In the genomic region with DNA sequence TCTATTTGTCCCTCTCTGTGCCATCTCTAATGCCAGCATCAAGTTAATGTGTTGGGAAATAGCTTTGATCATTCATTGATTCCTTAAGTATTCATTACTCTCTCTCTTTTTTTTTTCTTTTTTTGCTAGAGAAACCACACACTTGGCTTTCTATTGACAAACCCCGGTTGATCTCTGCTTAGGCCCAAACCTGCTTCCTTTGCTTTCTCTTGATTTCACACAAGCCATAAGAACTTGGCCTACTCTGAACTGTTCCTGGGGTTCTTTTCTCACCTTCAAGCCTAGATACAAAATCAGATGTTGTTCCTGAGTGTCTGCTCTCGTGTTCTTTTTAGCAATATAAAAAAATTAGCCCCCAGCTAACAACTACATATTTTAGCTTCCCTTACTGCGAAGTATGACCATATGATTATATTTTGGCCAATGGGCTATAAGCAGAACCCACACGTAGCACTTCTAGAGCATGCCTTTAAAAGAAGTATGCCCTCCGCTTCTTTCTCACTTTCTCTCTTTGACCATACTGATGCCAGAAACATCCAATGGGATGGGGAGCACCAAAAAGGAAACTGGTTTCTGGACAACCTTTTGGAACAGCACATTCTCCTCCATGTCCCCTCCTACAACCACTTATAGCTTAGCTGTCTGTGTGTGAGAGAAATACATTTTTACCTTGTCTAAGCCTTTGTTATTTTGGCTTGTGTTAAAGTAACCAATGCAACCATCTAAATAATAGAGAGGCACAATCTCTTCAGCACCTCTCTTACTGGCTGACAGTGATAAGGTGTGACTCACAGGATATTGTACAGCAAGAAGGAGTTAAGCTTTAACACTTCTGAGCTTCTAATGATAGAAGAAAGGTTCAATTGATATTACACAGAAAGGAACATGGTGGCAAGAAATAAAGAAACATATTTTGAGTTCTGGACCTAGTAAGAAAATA, we compare ENCODE assay signal across 19 cellular contexts.
DNase-seq lines count a peak whose midpoint lies in the region; ATAC-seq, FAIRE-seq and TF ChIP-seq lines count a peak whose summit lies in the region.
"Had no signal": no experiment of that assay in that cellular context is flagged by ENCODE, and none has a peak within 500 bp of the region (broad histone marks: within the 10 kb centered on the region; RNA-seq: fewer than 3 reads in every experiment).

No MANE protein-coding gene starts in this region.

- POLR2A ChIA-PET in endothelial cell of umbilical vein (lab: Charles Lee) = no interaction called here

- no peaks in the 10 kb centered on the region for H3K36me3 ChIP-seq in endothelial cell of umbilical vein (ENCODE audit: control insufficient read depth in 2 of 2, extremely low read depth in 1 of 2, insufficient read depth in 2 of 2, low read length in 2 of 2)
- H3K36me3 ChIP-seq: upper lobe of right lung had no signal

- no peaks in the 10 kb centered on the region for H4K20me1 ChIP-seq in endothelial cell of umbilical vein (replicated peaks; ENCODE audit: control insufficient read depth, extremely low read depth, insufficient read depth, low read length)

- H2AFZ ChIP-seq in endothelial cell of umbilical vein (ENCODE audit: low read depth, low read length) = no peak overlapping the region

- peak overlapping the region; percentile 42 for H3K27ac Mint-ChIP-seq in activated CD8-positive, alpha-beta memory T cell treated with anti-CD3 and anti-CD28 coated beads, Interleukin-2, amount 10 ng/mL, durations not matched to agents 7 days and 5 days
- H3K27ac Mint-ChIP-seq in T-helper 2 cell treated with Interferon-gamma antibody and Interleukin-4, amounts not matched to agents 5 μg/mL and 100 μg/mL, for 36 hours = peak overlapping the region; percentile 71
- peak overlapping the region; percentile 9 for H3K27ac Mint-ChIP-seq in stimulated activated effector memory CD8-positive, alpha-beta T cell treated with anti-CD3 and anti-CD28 coated beads, Interleukin-12 subunit alpha, Interleukin-12 subunit beta, amount 100 ng/mL, for 72 hours
- H3K27ac Mint-ChIP-seq: CD14-positive monocyte had no signal

- no peaks in the 10 kb centered on the region for H3K4me1 ChIP-seq in endothelial cell of umbilical vein (ENCODE audit: control insufficient read depth, extremely low read depth, insufficient read depth, low read length)
- H3K4me1 ChIP-seq: upper lobe of right lung had no signal

- dilution Hi-C loops in endothelial cell of umbilical vein (cut with MboI; ENCODE audit: extremely low pct_ligation_motif_present, low sequenced_read_pairs) = no loop called here

- TF ChIP-seq POLR2A in endothelial cell of umbilical vein (IDR thresholded peaks at IDR 0.05; ENCODE audit: low read depth, low read length) = no peak

- no peak overlapping the region for H3K4me3 ChIP-seq in endothelial cell of umbilical vein (replicated peaks in 1 of 3; ENCODE audit: insufficient read depth in 1 of 3, low read depth in 1 of 3, low read length in 3 of 3)
- H3K4me3 ChIP-seq: lung, upper lobe of right lung had no signal

- no peaks in the 10 kb centered on the region for H3K27me3 Mint-ChIP-seq in activated CD8-positive, alpha-beta memory T cell treated with anti-CD3 and anti-CD28 coated beads, Interleukin-2, amount 10 ng/mL, durations not matched to agents 7 days and 5 days
- no peaks in the 10 kb centered on the region for H3K27me3 Mint-ChIP-seq in T-helper 2 cell treated with Interferon-gamma antibody and Interleukin-4, amounts not matched to agents 5 μg/mL and 100 μg/mL, for 36 hours (ENCODE audit: low read depth)

- no peak for FAIRE-seq in endothelial cell of umbilical vein (lab: Jason Lieb, UNC)
- FAIRE-seq: colon, frontal cortex had no signal

- no peaks in the 10 kb centered on the region for H3K9me1 ChIP-seq in endothelial cell of umbilical vein (replicated peaks; ENCODE audit: control insufficient read depth, extremely low read depth, insufficient read depth, low read length)

- no peak for TF ChIP-seq CTCF in endothelial cell of umbilical vein (IDR thresholded peaks at IDR 0.05; ENCODE audit: extremely low read depth in 1 of 2, insufficient read depth in 1 of 2, low read depth in 1 of 2, low read length in 2 of 2)

- H3K36me3 Mint-ChIP-seq in activated CD8-positive, alpha-beta memory T cell treated with anti-CD3 and anti-CD28 coated beads, Interleukin-2, amount 10 ng/mL, durations not matched to agents 7 days and 5 days = peaks cover 15% of the 10 kb centered on the region
- H3K36me3 Mint-ChIP-seq in T-helper 2 cell treated with Interferon-gamma antibody and Interleukin-4, amounts not matched to agents 5 μg/mL and 100 μg/mL, for 36 hours (ENCODE audit: low read depth) = peaks cover 3% of the 10 kb centered on the region
- H3K36me3 Mint-ChIP-seq in stimulated activated effector memory CD8-positive, alpha-beta T cell treated with anti-CD3 and anti-CD28 coated beads, Interleukin-12 subunit alpha, Interleukin-12 subunit beta, amount 100 ng/mL, for 72 hours = no peaks in the 10 kb centered on the region
- H3K36me3 Mint-ChIP-seq: CD14-positive monocyte had no signal

- H3K27ac ChIP-seq in endothelial cell of umbilical vein (ENCODE audit: insufficient read depth, low read depth, low read length) = no peak overlapping the region
- H3K27ac ChIP-seq: upper lobe of right lung had no signal

- no peak overlapping the region for H3K9ac ChIP-seq in endothelial cell of umbilical vein (replicated peaks; ENCODE audit: extremely low read depth, insufficient read depth, low read length)

- peak; percentile 61 for ATAC-seq in activated CD8-positive, alpha-beta memory T cell treated with anti-CD3 and anti-CD28 coated beads, Interleukin-2, amount 10 ng/mL, durations not matched to agents 7 days and 5 days
- peak; percentile 81 for ATAC-seq in stimulated activated effector memory CD8-positive, alpha-beta T cell treated with anti-CD3 and anti-CD28 coated beads, Interleukin-12 subunit alpha, Interleukin-12 subunit beta, amount 100 ng/mL, for 72 hours
- ATAC-seq in HG03442 (IDR thresholded peaks at IDR 0.05; ENCODE audit: unreplicated experiment) (no peak), GM18520 (IDR thresholded peaks at IDR 0.05; ENCODE audit: unreplicated experiment) (no peak)
- ATAC-seq: PC-3, upper lobe of right lung had no signal

- no peak for DNase-seq in activated CD8-positive, alpha-beta memory T cell treated with anti-CD3 and anti-CD28 coated beads, Interleukin-2, amount 10 ng/mL, durations not matched to agents 7 days and 5 days
- no peak for DNase-seq in activated CD8-positive, alpha-beta memory T cell treated with anti-CD3 and anti-CD28 coated beads for 24 hours
- DNase-seq in T-helper 2 cell treated with Interferon-gamma antibody and Interleukin-4, amounts not matched to agents 5 μg/mL and 100 μg/mL, for 36 hours (ENCODE audit: low spot score) = no peak
- DNase-seq in endothelial cell of umbilical vein (ENCODE audit: low read depth, low spot score) = peak; percentile 16
- DNase-seq in stimulated activated effector memory CD8-positive, alpha-beta T cell treated with anti-CD3 and anti-CD28 coated beads, Interleukin-12 subunit alpha, Interleukin-12 subunit beta, amount 100 ng/mL, for 72 hours (ENCODE audit: low spot score in 2 of 2) = no peak
- DNase-seq in GOT3 (lab: John Stamatoyannopoulos, UW) = no peak
- DNase-seq: activated CD8-positive, alpha-beta memory T cell treated with anti-CD3 and anti-CD28 coated beads, Interleukin-2, amount 50 U/mL, for 48 hours; anterior cingulate cortex; DND-41; NCI-H2081; NCI-H526; PC-3; upper lobe of right lung had no signal

- BruUV-seq in endothelial cell of umbilical vein (replicated peaks; lab: Mats Ljungman, UMichigan) = no TSS peak

- no peak overlapping the region for H3K4me3 Mint-ChIP-seq in activated CD8-positive, alpha-beta memory T cell treated with anti-CD3 and anti-CD28 coated beads, Interleukin-2, amount 10 ng/mL, durations not matched to agents 7 days and 5 days
- peak overlapping the region; percentile 22 for H3K4me3 Mint-ChIP-seq in T-helper 2 cell treated with Interferon-gamma antibody and Interleukin-4, amounts not matched to agents 5 μg/mL and 100 μg/mL, for 36 hours
- no peak overlapping the region for H3K4me3 Mint-ChIP-seq in stimulated activated effector memory CD8-positive, alpha-beta T cell treated with anti-CD3 and anti-CD28 coated beads, Interleukin-12 subunit alpha, Interleukin-12 subunit beta, amount 100 ng/mL, for 72 hours
- H3K4me3 Mint-ChIP-seq: CD14-positive monocyte had no signal

- CTCF ChIA-PET in activated CD8-positive, alpha-beta memory T cell treated with anti-CD3 and anti-CD28 coated beads, Interleukin-2, amount 10 ng/mL, durations not matched to agents 7 days and 5 days (lab: Charles Lee) = interaction anchor here (1.1 to 1.2 kb wide), 2 partner anchors 8 to 17 kb away, joined by 3 read pairs; no protein-coding TSS in a partner anchor
- CTCF ChIA-PET in endothelial cell of umbilical vein (lab: Charles Lee) = interaction anchor here (0.7 to 1.1 kb wide), 2 partner anchors 26 to 62 kb away, joined by 3 read pairs; no protein-coding TSS in a partner anchor

- no peak overlapping the region for H3K4me2 ChIP-seq in endothelial cell of umbilical vein (ENCODE audit: insufficient read depth, low read length)

- H3K9me3 ChIP-seq in endothelial cell of umbilical vein (replicated peaks; ENCODE audit: control insufficient read depth, insufficient read depth, low read length) = no peaks in the 10 kb centered on the region
- H3K9me3 ChIP-seq: upper lobe of right lung had no signal

- no peaks in the 10 kb centered on the region for H3K79me2 ChIP-seq in endothelial cell of umbilical vein (ENCODE audit: control insufficient read depth, insufficient read depth, low read length)

- H3K4me1 Mint-ChIP-seq in activated CD8-positive, alpha-beta memory T cell treated with anti-CD3 and anti-CD28 coated beads, Interleukin-2, amount 10 ng/mL, durations not matched to agents 7 days and 5 days = peaks cover 21% of the 10 kb centered on the region
- peaks cover 29% of the 10 kb centered on the region for H3K4me1 Mint-ChIP-seq in T-helper 2 cell treated with Interferon-gamma antibody and Interleukin-4, amounts not matched to agents 5 μg/mL and 100 μg/mL, for 36 hours (ENCODE audit: low read depth)
- peaks cover 23% of the 10 kb centered on the region for H3K4me1 Mint-ChIP-seq in stimulated activated effector memory CD8-positive, alpha-beta T cell treated with anti-CD3 and anti-CD28 coated beads, Interleukin-12 subunit alpha, Interleukin-12 subunit beta, amount 100 ng/mL, for 72 hours
- H3K4me1 Mint-ChIP-seq: CD14-positive monocyte had no signal

- no peaks in the 10 kb centered on the region for H3K27me3 ChIP-seq in endothelial cell of umbilical vein (ENCODE audit: control insufficient read depth in 2 of 2, insufficient read depth in 2 of 2, low read length in 2 of 2)
- H3K27me3 ChIP-seq: upper lobe of right lung had no signal

- intact Hi-C loops in endothelial cell of umbilical vein (cut with micrococcal nuclease) = no loop called here

- peaks cover 1% of the 10 kb centered on the region for H3K9me3 Mint-ChIP-seq in activated CD8-positive, alpha-beta memory T cell treated with anti-CD3 and anti-CD28 coated beads, Interleukin-2, amount 10 ng/mL, durations not matched to agents 7 days and 5 days (ENCODE audit: low read depth)
- no peaks in the 10 kb centered on the region for H3K9me3 Mint-ChIP-seq in T-helper 2 cell treated with Interferon-gamma antibody and Interleukin-4, amounts not matched to agents 5 μg/mL and 100 μg/mL, for 36 hours
- no peaks in the 10 kb centered on the region for H3K9me3 Mint-ChIP-seq in stimulated activated effector memory CD8-positive, alpha-beta T cell treated with anti-CD3 and anti-CD28 coated beads, Interleukin-12 subunit alpha, Interleukin-12 subunit beta, amount 100 ng/mL, for 72 hours

Comparison
In these comparisons a context has a peak if more than half of its experiments do, and no peak if none do; other contexts are left out.
1. ATAC-seq: peak in activated CD8-positive, alpha-beta memory T cell treated with anti-CD3 and anti-CD28 coated beads, Interleukin-2, amount 10 ng/mL, durations not matched to agents 7 days and 5 days (single experiment) and stimulated activated effector memory CD8-positive, alpha-beta T cell treated with anti-CD3 and anti-CD28 coated beads, Interleukin-12 subunit alpha, Interleukin-12 subunit beta, amount 100 ng/mL, for 72 hours (single experiment); none in HG03442 (single experiment) and GM18520 (single experiment).
2. H3K27ac Mint-ChIP-seq: peak in every context shown above with its lines; median percentile 71 in T-helper 2 cell treated with Interferon-gamma antibody and Interleukin-4, amounts not matched to agents 5 μg/mL and 100 μg/mL, for 36 hours; 42 in activated CD8-positive, alpha-beta memory T cell treated with anti-CD3 and anti-CD28 coated beads, Interleukin-2, amount 10 ng/mL, durations not matched to agents 7 days and 5 days; 9 in stimulated activated effector memory CD8-positive, alpha-beta T cell treated with anti-CD3 and anti-CD28 coated beads, Interleukin-12 subunit alpha, Interleukin-12 subunit beta, amount 100 ng/mL, for 72 hours.